In the genomic region with DNA sequence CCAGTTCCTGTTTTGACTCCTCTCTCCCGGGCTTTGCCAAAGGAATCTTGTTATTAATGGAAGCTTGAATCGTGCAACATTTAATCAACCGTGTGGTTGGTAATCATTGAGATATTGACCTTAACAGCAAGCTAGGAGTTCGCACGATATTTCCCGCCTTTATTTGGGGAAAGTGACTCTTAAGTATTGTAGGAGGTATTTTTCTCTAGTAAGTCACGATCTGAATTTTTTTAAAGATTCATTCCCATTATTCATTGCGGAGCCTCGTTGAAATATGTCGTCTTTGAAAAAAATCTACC, we compare ENCODE assay signal across 8 cellular contexts. TPM values are rescaled to one million over a fixed set of nuclear protein-coding genes. Genes with fewer than 3 reads are reported as not detected.
DNase-seq lines count a peak whose midpoint lies in the region; ATAC-seq and TF ChIP-seq lines count a peak whose summit lies in the region.

No MANE protein-coding gene starts in this region.

- H3K4me3 ChIP-seq in HL-60 (replicated peaks; ENCODE audit: insufficient read depth, low read length) (peak overlapping the region; percentile 87), iPS-20b (ENCODE audit: low read length) (peak overlapping the region; percentile 89), stomach (peak overlapping the region; percentile 71 to 97 (median 86))

- 0 to 1% (median 0%) methylated on average over 10 of the region's 10 CpGs for WGBS in stomach, 5 donors

- intact Hi-C loops in activated T-helper 2 cell treated with anti-CD3 and anti-CD28 coated beads, Interferon-gamma antibody, Interleukin-2, Interleukin-4, amounts not matched to agents 10 μg/mL and 5 μg/mL and 100 μg/mL, durations not matched to agents 14 hours and 24 hours and 36 hours (cut with micrococcal nuclease): loop anchor here (1.0 to 10.0 kb wide), 5 partner anchors 47 to 1330 kb away; a partner anchor contains a TSS
- intact Hi-C loops in stomach (cut with DNase I; ENCODE audit: low total_unique reads): no loop called here

- H3K27ac Mint-ChIP-seq in activated T-helper 2 cell treated with anti-CD3 and anti-CD28 coated beads, Interferon-gamma antibody, Interleukin-2, Interleukin-4, amounts not matched to agents 10 μg/mL and 5 μg/mL and 100 μg/mL, durations not matched to agents 14 hours and 24 hours and 36 hours: peak overlapping the region; percentile 98

- no peak for TF ChIP-seq EP300 in stomach (IDR thresholded peaks at IDR 0.05)

- DNase-seq in HL-60 (ENCODE audit: low read depth in 1 of 2, low spot score in 1 of 2) (no peak), stomach (no peak), erythroblast (lab: John Stamatoyannopoulos, UW) (no peak)
- no peak for DNase-seq in activated T-helper 2 cell treated with anti-CD3 and anti-CD28 coated beads, Interferon-gamma antibody, Interleukin-2, Interleukin-4, amounts not matched to agents 10 μg/mL and 5 μg/mL and 100 μg/mL, durations not matched to agents 14 hours and 24 hours and 36 hours (ENCODE audit: low spot score)
- no peak for DNase-seq in stimulated activated CD4-positive, alpha-beta T cell treated with anti-CD3 and anti-CD28 coated beads, Interleukin-4, amount 100 ng/mL, for 1 hour

- H3K36me3 Mint-ChIP-seq in activated T-helper 2 cell treated with anti-CD3 and anti-CD28 coated beads, Interferon-gamma antibody, Interleukin-2, Interleukin-4, amounts not matched to agents 10 μg/mL and 5 μg/mL and 100 μg/mL, durations not matched to agents 14 hours and 24 hours and 36 hours (ENCODE audit: low read depth): peaks cover 19% of the 10 kb centered on the region

- H3K4me1 ChIP-seq in iPS-20b (ENCODE audit: insufficient read depth, low read length) (peaks cover 7% of the 10 kb centered on the region; the same call in 1 of the 2 replicates), stomach (peaks cover 11 to 33% (median 21%) of the 10 kb centered on the region in 4 donors)

- H3K4me1 Mint-ChIP-seq in activated T-helper 2 cell treated with anti-CD3 and anti-CD28 coated beads, Interferon-gamma antibody, Interleukin-2, Interleukin-4, amounts not matched to agents 10 μg/mL and 5 μg/mL and 100 μg/mL, durations not matched to agents 14 hours and 24 hours and 36 hours (ENCODE audit: low read depth): peaks cover 32% of the 10 kb centered on the region

- no peaks in the 10 kb centered on the region for H3K27me3 ChIP-seq in HL-60 (ENCODE audit: insufficient read depth, poor library complexity, severe bottlenecking)
- H3K27me3 ChIP-seq in iPS-20b (ENCODE audit: insufficient read depth, low read length): no peaks in the 10 kb centered on the region
- no peaks in the 10 kb centered on the region for H3K27me3 ChIP-seq in stomach

- peaks cover 4% of the 10 kb centered on the region for H3K27me3 Mint-ChIP-seq in activated T-helper 2 cell treated with anti-CD3 and anti-CD28 coated beads, Interferon-gamma antibody, Interleukin-2, Interleukin-4, amounts not matched to agents 10 μg/mL and 5 μg/mL and 100 μg/mL, durations not matched to agents 14 hours and 24 hours and 36 hours (ENCODE audit: low read depth)

- TF ChIP-seq POLR2A in stomach (IDR thresholded peaks at IDR 0.05) (no peak), erythroblast (IDR thresholded peaks at IDR 0.05; ENCODE audit: low read length) (no peak)

- TF ChIP-seq CTCF in HL-60 (IDR thresholded peaks at IDR 0.05; ENCODE audit: insufficient read depth, low read length): no peak
- no peak for TF ChIP-seq CTCF in stomach (IDR thresholded peaks at IDR 0.05)

- peak overlapping the region; percentile 94 for H3K4me3 Mint-ChIP-seq in activated T-helper 2 cell treated with anti-CD3 and anti-CD28 coated beads, Interferon-gamma antibody, Interleukin-2, Interleukin-4, amounts not matched to agents 10 μg/mL and 5 μg/mL and 100 μg/mL, durations not matched to agents 14 hours and 24 hours and 36 hours (ENCODE audit: low read depth)

- H3K27ac ChIP-seq in HL-60 (replicated peaks) (peak overlapping the region; percentile 91), iPS-20b (ENCODE audit: low read length) (peak overlapping the region; percentile 65), stomach (peak overlapping the region; percentile 83 to 92 (median 91))

- peak overlapping the region; percentile 94 for H3K9ac ChIP-seq in iPS-20b (ENCODE audit: low read depth, low read length)

- no peaks in the 10 kb centered on the region for H3K9me3 Mint-ChIP-seq in activated T-helper 2 cell treated with anti-CD3 and anti-CD28 coated beads, Interferon-gamma antibody, Interleukin-2, Interleukin-4, amounts not matched to agents 10 μg/mL and 5 μg/mL and 100 μg/mL, durations not matched to agents 14 hours and 24 hours and 36 hours

- ATAC-seq in GM21367 (IDR thresholded peaks at IDR 0.05; ENCODE audit: unreplicated experiment): no peak
- no peak for ATAC-seq in GM19324 (IDR thresholded peaks at IDR 0.05; ENCODE audit: low FRiP score, unreplicated experiment)

- H3K9me3 ChIP-seq in iPS-20b (ENCODE audit: insufficient read depth, low read depth, low read length): no peaks in the 10 kb centered on the region
- no peaks in the 10 kb centered on the region for H3K9me3 ChIP-seq in stomach

- H3K36me3 ChIP-seq in iPS-20b (ENCODE audit: insufficient read depth, low read depth, low read length): peaks cover 19% of the 10 kb centered on the region
- peaks cover 0 to 17% (median 11%) of the 10 kb centered on the region in 4 donors for H3K36me3 ChIP-seq in stomach

RNA-seq across cellular contexts. Expression of a gene that starts 0.7 kb away (rescaled TPM):
- total RNA-seq in activated T-helper 2 cell treated with anti-CD3 and anti-CD28 coated beads, Interferon-gamma antibody, Interleukin-2, Interleukin-4, amounts not matched to agents 10 μg/mL and 5 μg/mL and 100 μg/mL, durations not matched to agents 14 hours and 24 hours and 36 hours: 30.9 and 39.3 TPM in 2 replicates
- 10 to 100 TPM in 4 of 5 donors, 1 to 10 TPM in 1; 1.4 to 59.5 (median 43.3) TPM for total RNA-seq in stomach
- 10 to 100 TPM in 2 of 3 donors, 1 to 10 TPM in 1; 8.0 to 11.3 (median 10.5) TPM for polyA plus RNA-seq in stomach

RNA-seq across cellular contexts. Expression of a gene that starts 46.4 kb away (rescaled TPM):
- 1.6 and 1.9 TPM in 2 replicates for total RNA-seq in activated T-helper 2 cell treated with anti-CD3 and anti-CD28 coated beads, Interferon-gamma antibody, Interleukin-2, Interleukin-4, amounts not matched to agents 10 μg/mL and 5 μg/mL and 100 μg/mL, durations not matched to agents 14 hours and 24 hours and 36 hours
- 10 to 100 TPM in 1 of 5 donors, 1 to 10 TPM in 3, not detected in 1; 3.5 to 19.6 (median 4.9) TPM for total RNA-seq in stomach
- polyA plus RNA-seq in stomach: 1 to 10 TPM; 1.1 to 4.3 (median 1.7) TPM
